8 cellular contexts compared by ENCODE assay signal in the genomic region with DNA sequence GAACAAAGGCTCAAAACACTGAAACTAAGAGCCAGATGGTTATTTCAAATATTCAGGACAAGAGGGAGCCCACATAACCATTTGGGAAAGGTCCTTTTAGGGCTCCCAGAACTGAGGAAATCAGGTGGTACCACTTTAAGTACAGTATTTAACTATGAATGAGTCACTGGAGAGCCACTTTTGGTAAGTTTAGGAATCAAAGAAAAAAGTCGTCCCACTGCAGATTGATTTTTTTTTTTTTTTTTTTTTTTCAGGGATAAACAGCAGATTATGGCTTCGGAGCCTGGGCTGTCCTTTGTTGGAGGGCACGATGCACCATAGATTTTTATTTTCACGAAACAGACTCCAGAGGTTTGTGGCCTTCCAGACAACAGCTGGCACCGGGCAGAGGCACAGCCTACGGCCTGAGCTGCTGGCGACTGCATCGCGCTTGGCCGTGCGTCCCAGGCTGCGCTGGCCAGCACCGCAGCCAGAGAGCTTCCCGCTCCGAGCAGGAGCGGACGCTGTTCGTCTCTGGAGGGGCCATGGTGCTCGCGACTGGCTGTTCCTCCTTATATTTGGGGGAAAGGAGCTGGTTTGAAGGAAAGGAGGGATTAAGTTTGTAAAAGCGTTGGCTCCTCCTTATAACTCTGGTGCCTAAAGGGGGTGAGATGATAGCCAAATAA.
DNase-seq lines count a peak whose midpoint lies in the region; ATAC-seq and TF ChIP-seq lines count a peak whose summit lies in the region.

No MANE protein-coding gene starts in this region.

- no peak for TF ChIP-seq EP300 in tibial nerve (IDR thresholded peaks at IDR 0.05)

- H3K36me3 ChIP-seq in GM06990 (ENCODE audit: control insufficient read depth, insufficient read depth, low read length) (no peaks in the 10 kb centered on the region), left lung (no peaks in the 10 kb centered on the region), tibial nerve (no peaks in the 10 kb centered on the region)

- H3K4me1 ChIP-seq in left lung (peaks cover 9 to 23% of the 10 kb centered on the region in 2 donors), tibial nerve (peaks cover 0 to 26% (median 17%) of the 10 kb centered on the region in 4 donors)

- no peak for TF ChIP-seq POLR2A in tibial nerve (IDR thresholded peaks at IDR 0.05)

- ATAC-seq in left lung (peak; percentile 77), HG02588 (IDR thresholded peaks at IDR 0.05; ENCODE audit: unreplicated experiment) (no peak)

- no peaks in the 10 kb centered on the region for H3K27me3 ChIP-seq in GM06990 (replicated peaks; ENCODE audit: control insufficient read depth, insufficient read depth, low read length)
- peaks cover 6 to 50% of the 10 kb centered on the region in 2 donors for H3K27me3 ChIP-seq in left lung
- peaks cover 0 to 31% of the 10 kb centered on the region in 2 donors for H3K27me3 ChIP-seq in tibial nerve

- DNase-seq in GM06990 (ENCODE audit: extremely low read depth, insufficient read length) (peak; percentile 38), NCI-H146 treated with DMSO at 0.1 percent for 48 hours (lab: John Stamatoyannopoulos, UW; ENCODE audit: unreplicated experiment) (peak; percentile 82), caudate nucleus (lab: John Stamatoyannopoulos, UW) (peak in 21 of 61 donors; percentile 0 to 49 (median 9)), left lung (peak; percentile 42 to 82), tibial nerve (ENCODE audit: low spot score in 2 of 2) (no peak), DMS79 treated with DMSO at 0.1 percent for 48 hours (lab: John Stamatoyannopoulos, UW) (no peak), NCI-H1694 (lab: John Stamatoyannopoulos, UW) (no peak)

- H3K4me3 ChIP-seq in GM06990 (replicated peaks; ENCODE audit: low read depth, low read length) (peak overlapping the region; percentile 72), left lung (peak overlapping the region; percentile 45 to 50), tibial nerve (peak overlapping the region; percentile 30 to 71 (median 59))

- H3K9me3 ChIP-seq in left lung (no peaks in the 10 kb centered on the region), tibial nerve (no peaks in the 10 kb centered on the region)

- 0 to 2% methylated on average over 21 of the region's 21 CpGs for WGBS in tibial nerve, 2 donors

- no peak for TF ChIP-seq CTCF in GM06990 (IDR thresholded peaks at IDR 0.05; ENCODE audit: insufficient read depth, low read length, poor library complexity, severe bottlenecking)
- no peak for TF ChIP-seq CTCF in left lung (IDR thresholded peaks at IDR 0.05)
- TF ChIP-seq CTCF in tibial nerve (IDR thresholded peaks at IDR 0.05): no peak

- H3K27ac ChIP-seq in caudate nucleus (ENCODE audit: low read depth, low read length): peak overlapping the region; percentile 29
- H3K27ac ChIP-seq in left lung: no peak overlapping the region
- no peak overlapping the region for H3K27ac ChIP-seq in tibial nerve

- intact Hi-C loops in left lung (cut with DNase I): no loop called here

Comparison
In these comparisons a context has a peak if more than half of its experiments do, and no peak if none do; other contexts are left out.
1. DNase-seq: peak in GM06990 (single experiment), NCI-H146 treated with DMSO at 0.1 percent for 48 hours (single experiment) and left lung (2 of 2); none in tibial nerve (0 of 2), DMS79 treated with DMSO at 0.1 percent for 48 hours (single experiment) and NCI-H1694 (single experiment).
2. Peak in every context shown above with its lines, with median percentiles within 50 percentile points of each other: H3K4me3 ChIP-seq.